ENCODE assay signal across 13 cellular contexts in genomic region chr4:70943115-70943514, GRCh38. TPM values are rescaled to one million over a fixed set of nuclear protein-coding genes. Genes with fewer than 3 reads are reported as not detected.
A peak's percentile ranks its signal among the peaks of the same experiment; 100 is the strongest.
DNase-seq lines count a peak whose midpoint lies in the region; ATAC-seq, FAIRE-seq and TF ChIP-seq lines count a peak whose summit lies in the region.
"Had no signal": no experiment of that assay in that cellular context is flagged by ENCODE, and none has a peak within 500 bp of the region (broad histone marks: within the 10 kb centered on the region; RNA-seq: fewer than 3 reads in every experiment).

No MANE protein-coding gene starts in this region.

- H3K4me1 Mint-ChIP-seq in activated B cell treated with CpG ODN at 0.5 μM for 24 hours = peaks cover 37% of the 10 kb centered on the region
- peaks cover 8 to 27% (median 10%) of the 10 kb centered on the region in 3 donors for H3K4me1 Mint-ChIP-seq in T-cell

- H3K4me3 Mint-ChIP-seq in activated B cell treated with CpG ODN at 0.5 μM for 24 hours = no peak overlapping the region
- no peak overlapping the region for H3K4me3 Mint-ChIP-seq in T-cell

- peaks cover 5% of the 10 kb centered on the region for H3K36me3 Mint-ChIP-seq in activated B cell treated with CpG ODN at 0.5 μM for 24 hours (ENCODE audit: low read depth)
- peaks cover 27% of the 10 kb centered on the region for H3K36me3 Mint-ChIP-seq in T-cell

- peak overlapping the region; percentile 59 for H3K27ac Mint-ChIP-seq in activated B cell treated with CpG ODN at 0.5 μM for 24 hours
- no peak overlapping the region for H3K27ac Mint-ChIP-seq in T-cell
- H3K27ac Mint-ChIP-seq: activated naive CD4-positive, alpha-beta T cell treated with anti-CD3 and anti-CD28 coated beads, Interleukin-2, amount 50 U/mL, for 72 hours had no signal

- H3K9me3 Mint-ChIP-seq in activated B cell treated with CpG ODN at 0.5 μM for 24 hours (peaks cover 2% of the 10 kb centered on the region), T-cell (no peaks in the 10 kb centered on the region)

- H3K27me3 Mint-ChIP-seq in activated B cell treated with CpG ODN at 0.5 μM for 24 hours = no peaks in the 10 kb centered on the region
- no peaks in the 10 kb centered on the region for H3K27me3 Mint-ChIP-seq in T-cell

- DNase-seq in activated B cell treated with CpG ODN at 0.5 μM for 24 hours = no peak
- no peak for DNase-seq in T-cell
- no peak for DNase-seq in activated CD4-positive, CD25-positive, alpha-beta regulatory T cell treated with anti-CD3 and anti-CD28 coated beads, Interleukin-2, amount 50 U/mL, for 72 hours
- no peak for DNase-seq in RCC 7860 (ENCODE audit: low spot score)
- DNase-seq in HPDE6-E6E7 (ENCODE audit: extremely low spot score) = no peak
- DNase-seq: activated CD4-positive, CD25-positive, alpha-beta regulatory T cell; COR-L47; NCI-H748 treated with DMSO at 0.1 percent for 48 hours; stimulated activated CD4-positive, alpha-beta T cell treated with anti-CD3 and anti-CD28 coated beads, Interleukin-2, amount 100 ng/mL, for 48 hours had no signal

- CTCF ChIA-PET in activated B cell treated with CpG ODN at 0.5 μM for 24 hours (lab: Charles Lee) (interaction anchor here (1.0 kb wide), 1 partner anchor 98 kb away, joined by 3 read pairs; no protein-coding TSS in a partner anchor), T-cell (lab: Charles Lee) (interaction anchor here (0.5 to 0.7 kb wide), 4 partner anchors 16 to 771 kb away, joined by 3 to 4 read pairs (median 4); no protein-coding TSS in a partner anchor)

- ATAC-seq in GM18519 (IDR thresholded peaks at IDR 0.05; ENCODE audit: low FRiP score, unreplicated experiment) (peak; percentile 63), GM21786 (IDR thresholded peaks at IDR 0.05; ENCODE audit: unreplicated experiment) (peak; percentile 79), HG03442 (IDR thresholded peaks at IDR 0.05; ENCODE audit: unreplicated experiment) (peak; percentile 77), activated B cell treated with CpG ODN at 0.5 μM for 24 hours (ENCODE audit: low read depth) (peak; percentile 78), T-cell (replicated peaks in 1 of 4) (no peak)

- intact Hi-C loops in activated B cell treated with CpG ODN at 0.5 μM for 24 hours (cut with micrococcal nuclease) = loop anchor here (1.0 to 5.0 kb wide), 3 partner anchors 16 to 104 kb away; partner anchors contain the start of gene GRSF1

- TF ChIP-seq CTCF in activated B cell treated with CpG ODN at 0.5 μM for 24 hours (IDR thresholded peaks at IDR 0.05) = no peak

- no peak for FAIRE-seq in RCC 7860 (lab: Jason Lieb, UNC)

- POLR2A ChIA-PET in activated B cell treated with CpG ODN at 0.5 μM for 24 hours (lab: Charles Lee) (interaction anchor here (0.9 to 3.3 kb wide), 4 partner anchors 17 to 100 kb away, joined by 4 to 14 read pairs (median 6); partner anchors contain the start of genes DCK and MOB1B), T-cell (lab: Charles Lee) (no interaction called here)

RNA-seq across cellular contexts. Expression of gene MOB1B, which starts 40.9 kb away (rescaled TPM):
- 22.2 and 23.4 TPM in 2 replicates for total RNA-seq in activated B cell treated with CpG ODN at 0.5 μM for 24 hours
- 10 to 100 TPM; 10.7 to 16.0 (median 11.2) TPM for total RNA-seq in T-cell

RNA-seq across cellular contexts. Expression of gene DCK, which starts 50.3 kb away (rescaled TPM):
- total RNA-seq in activated B cell treated with CpG ODN at 0.5 μM for 24 hours = 32.6 and 34.3 TPM in 2 replicates
- total RNA-seq in T-cell = 10 to 100 TPM; 25.9 to 50.7 (median 42.1) TPM

Comparison
In these comparisons a context has a peak if more than half of its experiments do, and no peak if none do; other contexts are left out.
1. ATAC-seq: peak in GM18519 (single experiment), GM21786 (single experiment), HG03442 (single experiment) and activated B cell treated with CpG ODN at 0.5 μM for 24 hours (single experiment); none in T-cell (0 of 4).